30 cellular contexts compared by ENCODE assay signal in genomic region chr2:195356920-195357440, GRCh38.
"Had no signal": no experiment of that assay in that cellular context is flagged by ENCODE, and none has a peak within 500 bp of the region (broad histone marks: within the 10 kb centered on the region; RNA-seq: fewer than 3 reads in every experiment).

No MANE protein-coding gene starts in this region.

- ATAC-seq: activated CD4-positive, alpha-beta T cell treated with anti-CD3 and anti-CD28 coated beads for 36 hours; activated CD8-positive, alpha-beta memory T cell treated with anti-CD3 and anti-CD28 coated beads, Interleukin-2, amount 10 ng/mL, durations not matched to agents 7 days and 5 days; activated CD8-positive, alpha-beta T cell treated with anti-CD3 and anti-CD28 coated beads, Interleukin-2, amount 10 ng/mL, durations not matched to agents 7 days and 5 days; activated naive CD8-positive, alpha-beta T cell treated with anti-CD3 and anti-CD28 coated beads, Interleukin-2, amount 50 U/mL, for 24 hours; body of pancreas; effector memory CD8-positive, alpha-beta T cell; foreskin keratinocyte; gastrocnemius medialis; heart right ventricle had no signal

- H3K27me3 ChIP-seq: adrenal gland, body of pancreas, esophagus muscularis mucosa, foreskin keratinocyte, gastrocnemius medialis, heart right ventricle had no signal

- H3K27ac ChIP-seq: adrenal gland, body of pancreas, esophagus muscularis mucosa, foreskin keratinocyte, gastrocnemius medialis, heart right ventricle had no signal

- H3K36me3 ChIP-seq: adrenal gland, esophagus muscularis mucosa, gastrocnemius medialis, heart right ventricle had no signal

- H3K4me1 ChIP-seq: adrenal gland, body of pancreas, foreskin keratinocyte, gastrocnemius medialis, heart right ventricle had no signal

- DNase-seq: activated CD4-positive, alpha-beta memory T cell treated with anti-CD3 and anti-CD28 coated beads for 36 hours; activated CD4-positive, alpha-beta T cell treated with anti-CD3 and anti-CD28 coated beads for 36 hours; activated CD4-positive, alpha-beta T cell treated with anti-CD3 and anti-CD28 coated beads, Interleukin-2, amount 10 ng/mL, durations not matched to agents 24 days and 14 days; activated CD4-positive, CD25-positive, alpha-beta regulatory T cell; activated CD4-positive, CD25-positive, alpha-beta regulatory T cell treated with anti-CD3 and anti-CD28 coated beads, Interleukin-2, amount 50 U/mL, for 72 hours; activated CD8-positive, alpha-beta memory T cell treated with anti-CD3 and anti-CD28 coated beads, Interleukin-2, amount 10 ng/mL, durations not matched to agents 7 days and 5 days; activated CD8-positive, alpha-beta memory T cell treated with anti-CD3 and anti-CD28 coated beads, Interleukin-2, amount 50 U/mL, for 4 hours; activated CD8-positive, alpha-beta T cell treated with anti-CD3 and anti-CD28 coated beads, Interleukin-2, amount 10 ng/mL, durations not matched to agents 7 days and 5 days; activated effector memory CD4-positive, alpha-beta T cell treated with anti-CD3 and anti-CD28 coated beads, Interleukin-2, amount 50 U/mL, for 16 hours; activated naive CD4-positive, alpha-beta T cell treated with anti-CD3 and anti-CD28 coated beads for 36 hours; activated naive CD8-positive, alpha-beta T cell treated with anti-CD3 and anti-CD28 coated beads for 36 hours; activated naive CD8-positive, alpha-beta T cell treated with anti-CD3 and anti-CD28 coated beads, Interleukin-2, amount 50 U/mL, for 24 hours; activated T-cell treated with anti-CD3 and anti-CD28 coated beads, Interleukin-2, amount 50 U/mL, for 1 hour; activated T-cell treated with anti-CD3 and anti-CD28 coated beads, Interleukin-2, amount 50 U/mL, for 48 hours; adrenal gland; amygdala; aorta; body of pancreas; caudate nucleus; cortex of kidney; dermis blood vessel endothelial cell; effector CD4-positive, alpha-beta T cell; effector memory CD8-positive, alpha-beta T cell; erythroblast; foreskin keratinocyte; gastrocnemius medialis; glutamatergic neuron; heart right ventricle; T-helper 2 cell had no signal

- H3K4me3 ChIP-seq: adrenal gland, body of pancreas, esophagus muscularis mucosa, gastrocnemius medialis, heart right ventricle had no signal
